ENCODE assay signal across 10 cellular contexts in genomic region chr4:2363056-2363719, GRCh38. TPM values are rescaled to one million over a fixed set of nuclear protein-coding genes. Genes with fewer than 3 reads are reported as not detected.
DNase-seq lines count a peak whose midpoint lies in the region; ATAC-seq and TF ChIP-seq lines count a peak whose summit lies in the region.
"Had no signal": no experiment of that assay in that cellular context is flagged by ENCODE, and none has a peak within 500 bp of the region (broad histone marks: within the 10 kb centered on the region; RNA-seq: fewer than 3 reads in every experiment).

No MANE protein-coding gene starts in this region.

- H3K4me1 Mint-ChIP-seq in T-helper 17 cell = peaks cover 8% of the 10 kb centered on the region

- peak overlapping the region; percentile 7 for H3K4me3 Mint-ChIP-seq in T-helper 17 cell

- H3K4me3 ChIP-seq in hepatocyte (no peak overlapping the region), sigmoid colon (no peak overlapping the region)

- no peak for TF ChIP-seq CTCF in hepatocyte (IDR thresholded peaks at IDR 0.05; ENCODE audit: poor library complexity)
- TF ChIP-seq CTCF in sigmoid colon (IDR thresholded peaks at IDR 0.05) = no peak

- no peaks in the 10 kb centered on the region for H3K9me2 ChIP-seq in hepatocyte (replicated peaks; ENCODE audit: insufficient read depth)

- H3K27me3 Mint-ChIP-seq in T-helper 17 cell = no peaks in the 10 kb centered on the region

- no peak overlapping the region for H2AFZ ChIP-seq in hepatocyte

- intact Hi-C loops in sigmoid colon (cut with DNase I) = loop anchor here (5.0 to 10.0 kb wide), 2 partner anchors 98 to 141 kb away; partner anchors contain the start of gene MXD4

- DNase-seq in H4 (ENCODE audit: low spot score) (peak; percentile 40), T-helper 17 cell (no peak), hepatocyte (ENCODE audit: low spot score) (peak; percentile 62), sigmoid colon (peak; percentile 36), NCI-H774 (lab: John Stamatoyannopoulos, UW) (no peak)
- DNase-seq: activated CD4-positive, alpha-beta T cell treated with anti-CD3 and anti-CD28 coated beads for 1 hour; activated naive CD4-positive, alpha-beta T cell treated with anti-CD3 and anti-CD28 coated beads for 36 hours had no signal

- H3K4me2 ChIP-seq in hepatocyte = no peak overlapping the region

- TF ChIP-seq POLR2A in sigmoid colon (IDR thresholded peaks at IDR 0.05) = no peak

- TF ChIP-seq EP300 in sigmoid colon (IDR thresholded peaks at IDR 0.05) = no peak

- ATAC-seq in T-helper 17 cell (no peak), HG03108 (IDR thresholded peaks at IDR 0.05; ENCODE audit: unreplicated experiment) (no peak), GM18907 (IDR thresholded peaks at IDR 0.05; ENCODE audit: unreplicated experiment) (no peak)

- H3K79me2 ChIP-seq in hepatocyte = no peaks in the 10 kb centered on the region

- 60% methylated on average over 12 of the region's 12 CpGs for WGBS in hepatocyte (ENCODE audit: low lambda C conversion rate, missing lambda C conversion rate)
- 78 to 87% methylated on average over 12 of the region's 12 CpGs for WGBS in sigmoid colon, 2 donors

- H4K20me1 ChIP-seq in hepatocyte (ENCODE audit: insufficient read depth, poor library complexity, severe bottlenecking) = no peaks in the 10 kb centered on the region

- H3K36me3 ChIP-seq in hepatocyte (replicated peaks; ENCODE audit: insufficient read depth, low read depth) (no peaks in the 10 kb centered on the region), sigmoid colon (no peaks in the 10 kb centered on the region)
- H3K36me3 ChIP-seq: vagina had no signal

- H3K27ac ChIP-seq in hepatocyte (peak overlapping the region; percentile 85), sigmoid colon (no peak overlapping the region)
- H3K27ac ChIP-seq: vagina had no signal

- H3K27me3 ChIP-seq in hepatocyte = no peaks in the 10 kb centered on the region
- H3K27me3 ChIP-seq in sigmoid colon = no peaks in the 10 kb centered on the region
- H3K27me3 ChIP-seq: vagina had no signal

- no peaks in the 10 kb centered on the region for H3K36me3 Mint-ChIP-seq in T-helper 17 cell (ENCODE audit: low read depth)

- peak overlapping the region; percentile 45 for H3K27ac Mint-ChIP-seq in T-helper 17 cell
- H3K27ac Mint-ChIP-seq: activated naive CD4-positive, alpha-beta T cell treated with anti-CD3 and anti-CD28 coated beads for 36 hours had no signal

- H3K9me3 ChIP-seq in T-helper 17 cell (ENCODE audit: control insufficient read depth, low read length, poor library complexity, severe bottlenecking) = no peaks in the 10 kb centered on the region
- H3K9me3 ChIP-seq in hepatocyte (ENCODE audit: low read depth) = no peaks in the 10 kb centered on the region
- H3K9me3 ChIP-seq in sigmoid colon = no peaks in the 10 kb centered on the region
- H3K9me3 ChIP-seq: vagina had no signal

- peaks cover 21% of the 10 kb centered on the region for H3K4me1 ChIP-seq in hepatocyte (ENCODE audit: insufficient read depth)
- peaks cover 0 to 18% (median 15%) of the 10 kb centered on the region in 4 donors for H3K4me1 ChIP-seq in sigmoid colon

RNA-seq across cellular contexts. Expression of gene ZFYVE28, which starts 55.3 kb away (rescaled TPM):
- total RNA-seq in H4 (2014; rRNA removed; shearing (Covaris generic)) = 1.9 and 2.7 TPM in 2 replicates
- total RNA-seq in T-helper 17 cell (10 to 100 TPM; 49.4 to 63.6 TPM), hepatocyte (0.60 and 2.2 TPM in 2 replicates), sigmoid colon (10 to 100 TPM in 1 of 4 donors, 1 to 10 TPM in 3; 3.1 to 13.0 (median 3.9) TPM)
- polyA plus RNA-seq in hepatocyte (3.1 and 3.4 TPM in 2 replicates), sigmoid colon (10 to 100 TPM; 15.0 to 24.1 (median 20.4) TPM)

RNA-seq across cellular contexts. Expression of gene CFAP99, which starts 55.6 kb away (rescaled TPM):
- total RNA-seq in H4 (2014; rRNA removed; shearing (Covaris generic)) = not detected in 2 replicates
- total RNA-seq in T-helper 17 cell = under 1 TPM; 0.32 to 0.63 TPM
- 0.04 TPM in 1 of 2 replicates, not detected in the other for total RNA-seq in hepatocyte
- 0.09 TPM in 1 of 2 replicates, not detected in the other for polyA plus RNA-seq in hepatocyte
- total RNA-seq in sigmoid colon = not detected
- under 1 TPM in 1 of 3 donors, not detected in 2; 0.58 TPM for polyA plus RNA-seq in sigmoid colon
- total RNA-seq: activated naive CD4-positive, alpha-beta T cell treated with anti-CD3 and anti-CD28 coated beads for 36 hours; vagina had no signal

Comparison
In these comparisons a context has a peak if more than half of its experiments do, and no peak if none do; other contexts are left out.
1. DNase-seq: peak in H4 (single experiment), hepatocyte (single experiment) and sigmoid colon (single experiment); none in T-helper 17 cell (0 of 3) and NCI-H774 (single experiment).